Comparison of ENCODE assay signal across 11 cellular contexts in the genomic region with DNA sequence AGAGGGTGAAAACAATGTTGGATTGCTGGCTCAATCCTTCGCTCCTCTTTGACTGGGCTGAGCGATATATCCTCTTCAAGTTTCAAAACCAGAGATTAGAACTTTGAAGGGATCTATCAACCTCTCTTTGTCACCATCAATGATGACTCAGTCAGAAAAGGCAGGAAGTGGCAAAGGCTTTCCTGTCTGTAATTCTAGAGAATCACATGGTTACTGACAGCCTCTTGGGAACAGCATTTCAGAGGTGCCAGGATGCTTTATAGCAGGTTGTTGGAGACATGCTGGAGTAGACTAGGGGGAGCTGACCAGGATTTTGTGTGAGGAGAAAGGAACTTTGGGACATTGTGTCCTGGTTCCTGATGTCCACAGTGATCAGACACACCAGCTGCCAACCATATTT.
A peak's percentile ranks its signal among the peaks of the same experiment; 100 is the strongest.
DNase-seq lines count a peak whose midpoint lies in the region; ATAC-seq, FAIRE-seq and TF ChIP-seq lines count a peak whose summit lies in the region.
"Had no signal": no experiment of that assay in that cellular context is flagged by ENCODE, and none has a peak within 500 bp of the region (broad histone marks: within the 10 kb centered on the region; RNA-seq: fewer than 3 reads in every experiment).

No MANE protein-coding gene starts in this region.

- H3K9me3 ChIP-seq in Loucy (ENCODE audit: insufficient read depth, low read depth, low read length), result 0 out of 2 replicates have a peak, but pooled peaks cover 4% of the 10 kb centered on the region
- H3K9me3 ChIP-seq: Caco-2 had no signal

- no peak overlapping the region for H3K27ac ChIP-seq in foreskin keratinocyte

- intact Hi-C loops in CD14-positive monocyte (cut with micrococcal nuclease), result no loop called here
- intact Hi-C loops in activated CD4-positive, alpha-beta memory T cell treated with anti-CD3 and anti-CD28 coated beads for 36 hours (cut with micrococcal nuclease), result loop anchor here (1.0 to 10.0 kb wide), 4 partner anchors 9 to 444 kb away; no protein-coding TSS in a partner anchor

- H3K4me2 ChIP-seq in Loucy (ENCODE audit: low read depth, low read length, poor library complexity, severe bottlenecking), result peak overlapping the region; percentile 73

- H3K9me3 Mint-ChIP-seq in CD14-positive monocyte, result no peaks in the 10 kb centered on the region
- no peaks in the 10 kb centered on the region for H3K9me3 Mint-ChIP-seq in activated CD4-positive, alpha-beta memory T cell treated with anti-CD3 and anti-CD28 coated beads for 36 hours

- ATAC-seq in foreskin keratinocyte (peak; percentile 10), GM19023 (IDR thresholded peaks at IDR 0.05; ENCODE audit: unreplicated experiment) (no peak)

- H2AFZ ChIP-seq in Loucy (ENCODE audit: low read length), result no peak overlapping the region

- H3K9ac ChIP-seq in Loucy (ENCODE audit: low read depth, low read length, poor library complexity, severe bottlenecking), result peak overlapping the region; percentile 31

- TF ChIP-seq POLR2A in GM12891 (IDR thresholded peaks at IDR 0.05; ENCODE audit: low read depth, low read length), result no peak

- no peaks in the 10 kb centered on the region for H3K27me3 ChIP-seq in Loucy (ENCODE audit: insufficient read depth, low read length, poor library complexity, severe bottlenecking)
- no peaks in the 10 kb centered on the region for H3K27me3 ChIP-seq in foreskin keratinocyte

- peaks cover 14% of the 10 kb centered on the region for H3K4me1 Mint-ChIP-seq in CD14-positive monocyte
- peaks cover 53% of the 10 kb centered on the region for H3K4me1 Mint-ChIP-seq in activated CD4-positive, alpha-beta memory T cell treated with anti-CD3 and anti-CD28 coated beads for 36 hours (ENCODE audit: low read depth)

- H3K27ac Mint-ChIP-seq in CD14-positive monocyte, result peak overlapping the region; percentile 17 to 70 (median 63)
- peak overlapping the region; percentile 93 for H3K27ac Mint-ChIP-seq in activated CD4-positive, alpha-beta memory T cell treated with anti-CD3 and anti-CD28 coated beads for 36 hours

- H3K9me2 ChIP-seq in Loucy (replicated peaks; ENCODE audit: low read depth, low read length), result no peaks in the 10 kb centered on the region

- peaks cover 0 to 2% (median 0%) of the 10 kb centered on the region in 3 donors for H3K27me3 Mint-ChIP-seq in CD14-positive monocyte (ENCODE audit: low read depth in 3 of 3)
- H3K27me3 Mint-ChIP-seq in activated CD4-positive, alpha-beta memory T cell treated with anti-CD3 and anti-CD28 coated beads for 36 hours, result no peaks in the 10 kb centered on the region

- CTCF ChIA-PET in activated CD4-positive, alpha-beta memory T cell treated with anti-CD3 and anti-CD28 coated beads for 36 hours (lab: Charles Lee), result interaction anchor here (0.6 to 1.1 kb wide), 3 partner anchors 79 to 169 kb away, joined by 3 to 4 read pairs (median 3); no protein-coding TSS in a partner anchor

- no peaks in the 10 kb centered on the region for H4K20me1 ChIP-seq in Loucy (ENCODE audit: insufficient read depth, low read length, poor library complexity, severe bottlenecking)

- DNase-seq in CD14-positive monocyte (ENCODE audit: low spot score) (no peak), foreskin keratinocyte (peak in 1 of 2 donors; percentile 32), DMS114 treated with DMSO at 0.1 percent for 48 hours (lab: John Stamatoyannopoulos, UW; ENCODE audit: unreplicated experiment) (no peak), GM12891 (ENCODE audit: insufficient read length, low spot score) (no peak), NCI-H1694 treated with DMSO at 0.1 percent for 48 hours (lab: John Stamatoyannopoulos, UW) (no peak)
- peak; percentile 55 for DNase-seq in activated CD4-positive, alpha-beta memory T cell treated with anti-CD3 and anti-CD28 coated beads for 36 hours
- DNase-seq: Caco-2, NCI-H1436 had no signal

- H3K4me1 ChIP-seq in Loucy (ENCODE audit: insufficient read depth, low read length, poor library complexity, severe bottlenecking) (peaks cover 61% of the 10 kb centered on the region), foreskin keratinocyte (peaks cover 40% of the 10 kb centered on the region)
- H3K4me1 ChIP-seq: Caco-2 had no signal

- FAIRE-seq in GM12891 (lab: Jason Lieb, UNC), result no peak
- FAIRE-seq: frontal cortex had no signal

- H3K4me3 ChIP-seq in Loucy (ENCODE audit: low read length, poor library complexity, severe bottlenecking), result peak overlapping the region; percentile 44

- H3K36me3 ChIP-seq in Loucy (ENCODE audit: insufficient read depth, low read length), result peaks cover 65% of the 10 kb centered on the region

- peak overlapping the region in 1 of 2 donors; percentile 35 for H3K4me3 Mint-ChIP-seq in CD14-positive monocyte
- peak overlapping the region; percentile 36 for H3K4me3 Mint-ChIP-seq in activated CD4-positive, alpha-beta memory T cell treated with anti-CD3 and anti-CD28 coated beads for 36 hours

- peaks cover 7% of the 10 kb centered on the region; the same call in 1 of the 2 replicates for H3K79me2 ChIP-seq in Loucy (ENCODE audit: insufficient read depth, low read length)

- H3K36me3 Mint-ChIP-seq in CD14-positive monocyte, result no peaks in the 10 kb centered on the region
- H3K36me3 Mint-ChIP-seq in activated CD4-positive, alpha-beta memory T cell treated with anti-CD3 and anti-CD28 coated beads for 36 hours, result peaks cover 42% of the 10 kb centered on the region

- H3F3A ChIP-seq in Loucy (ENCODE audit: low read depth), result peaks cover 4% of the 10 kb centered on the region

- POLR2A ChIA-PET in activated CD4-positive, alpha-beta memory T cell treated with anti-CD3 and anti-CD28 coated beads for 36 hours (lab: Charles Lee), result interaction anchor here (0.6 to 2.0 kb wide), 4 partner anchors 9 to 65 kb away, joined by 3 to 10 read pairs (median 4); no protein-coding TSS in a partner anchor

- TF ChIP-seq CTCF in CD14-positive monocyte (IDR thresholded peaks at IDR 0.05) (no peak), Loucy (conservative IDR thresholded peaks at IDR 0.05; ENCODE audit: low read length) (no peak), foreskin keratinocyte (conservative IDR thresholded peaks at IDR 0.05) (no peak)

TF ChIP-seq in GM12891, 5 proteins besides CTCF, POLR2A, EP300 and RAD21:
- TF ChIP-seq TAF1 (IDR thresholded peaks at IDR 0.05; ENCODE audit: low read depth, low read length) (no peak), SPI1 (IDR thresholded peaks at IDR 0.05; ENCODE audit: low read depth, low read length) (no peak)
TF ChIP-seq in GM12891: peak in this region for 0.
